In genomic region chr2:120233292-120233691, GRCh38 we compare ENCODE assay signal across 12 cellular contexts. TPM values are rescaled to one million over a fixed set of nuclear protein-coding genes. Genes with fewer than 3 reads are reported as not detected.
DNase-seq lines count a peak whose midpoint lies in the region; ATAC-seq, FAIRE-seq and TF ChIP-seq lines count a peak whose summit lies in the region.
"Had no signal": no experiment of that assay in that cellular context is flagged by ENCODE, and none has a peak within 500 bp of the region (broad histone marks: within the 10 kb centered on the region; RNA-seq: fewer than 3 reads in every experiment).

No MANE protein-coding gene starts in this region.

- peak overlapping the region; percentile 99 for H3K4me3 ChIP-seq in CD4-positive, CD25-positive, alpha-beta regulatory T cell (ENCODE audit: low read depth, low read length)
- no peak overlapping the region for H3K4me3 ChIP-seq in mucosa of descending colon

- no peaks in the 10 kb centered on the region for H3K9me3 ChIP-seq in CD4-positive, CD25-positive, alpha-beta regulatory T cell (ENCODE audit: control insufficient read depth in 2 of 2, low read length in 2 of 2)
- no peaks in the 10 kb centered on the region for H3K9me3 ChIP-seq in mucosa of descending colon

- no peak for TF ChIP-seq POLR2A in GM12891 (IDR thresholded peaks at IDR 0.05; ENCODE audit: low read depth, low read length)

- H3K9me3 Mint-ChIP-seq in CD4-positive, CD25-positive, alpha-beta regulatory T cell: peaks cover 0 to 2% (median 0%) of the 10 kb centered on the region in 7 donors
- H3K9me3 Mint-ChIP-seq in activated naive CD4-positive, alpha-beta T cell treated with anti-CD3 and anti-CD28 coated beads, Interleukin-2, amount 50 U/mL, for 72 hours: no peaks in the 10 kb centered on the region
- no peaks in the 10 kb centered on the region for H3K9me3 Mint-ChIP-seq in natural killer cell

- intact Hi-C loops in natural killer cell (cut with micrococcal nuclease): no loop called here
- intact Hi-C loops in mucosa of descending colon (cut with DNase I, micrococcal nuclease): no loop called here

- peaks cover 12% of the 10 kb centered on the region for H3K27me3 Mint-ChIP-seq in CD4-positive, CD25-positive, alpha-beta regulatory T cell
- peaks cover 0 to 4% of the 10 kb centered on the region in 2 donors for H3K27me3 Mint-ChIP-seq in natural killer cell (ENCODE audit: low read depth in 2 of 2)

- peak; percentile 58 for FAIRE-seq in GM12891 (lab: Jason Lieb, UNC)

- no peak for DNase-seq in CD4-positive, CD25-positive, alpha-beta regulatory T cell
- DNase-seq in GM12891 (ENCODE audit: insufficient read length, low spot score) (no peak), natural killer cell (no peak), mucosa of descending colon (no peak), GM10266 (ENCODE audit: extremely low spot score) (no peak), amniotic stem cell (lab: John Stamatoyannopoulos, UW) (no peak)
- DNase-seq in activated naive CD4-positive, alpha-beta T cell treated with anti-CD3 and anti-CD28 coated beads, Interleukin-2, amount 50 U/mL, for 72 hours (ENCODE audit: low spot score in 2 of 2): no peak
- DNase-seq: Karpas-422, NCI-H146, NCI-H345, SHP77 had no signal

- peak overlapping the region; percentile 95 to 98 (median 96) for H3K27ac Mint-ChIP-seq in CD4-positive, CD25-positive, alpha-beta regulatory T cell
- peak overlapping the region; percentile 99 for H3K27ac Mint-ChIP-seq in activated naive CD4-positive, alpha-beta T cell treated with anti-CD3 and anti-CD28 coated beads, Interleukin-2, amount 50 U/mL, for 72 hours
- H3K27ac Mint-ChIP-seq in natural killer cell: peak overlapping the region; percentile 94 to 96

- peaks cover 18 to 51% (median 36%) of the 10 kb centered on the region in 4 donors for H3K4me1 Mint-ChIP-seq in CD4-positive, CD25-positive, alpha-beta regulatory T cell
- peaks cover 26 to 37% of the 10 kb centered on the region in 2 donors for H3K4me1 Mint-ChIP-seq in natural killer cell

- peak overlapping the region; percentile 83 for H3K27ac ChIP-seq in CD4-positive, CD25-positive, alpha-beta regulatory T cell (ENCODE audit: insufficient read depth, low read length, poor library complexity, severe bottlenecking)

- ATAC-seq in CD4-positive, CD25-positive, alpha-beta regulatory T cell (ENCODE audit: low read depth in 2 of 2): no peak
- ATAC-seq in activated naive CD4-positive, alpha-beta T cell treated with anti-CD3 and anti-CD28 coated beads, Interleukin-2, amount 50 U/mL, for 72 hours: no peak
- ATAC-seq in natural killer cell: no peak
- no peak for ATAC-seq in HG02763 (IDR thresholded peaks at IDR 0.05; ENCODE audit: unreplicated experiment)
- no peak for ATAC-seq in mucosa of descending colon

- H3K27me3 ChIP-seq in CD4-positive, CD25-positive, alpha-beta regulatory T cell (ENCODE audit: control insufficient read depth, insufficient read depth, low read length): no peaks in the 10 kb centered on the region

- peak overlapping the region; percentile 94 to 98 (median 96) for H3K4me3 Mint-ChIP-seq in CD4-positive, CD25-positive, alpha-beta regulatory T cell
- H3K4me3 Mint-ChIP-seq in natural killer cell: peak overlapping the region; percentile 90

- H3K36me3 Mint-ChIP-seq in CD4-positive, CD25-positive, alpha-beta regulatory T cell: no peaks in the 10 kb centered on the region
- peaks cover 0 to 29% of the 10 kb centered on the region in 2 donors for H3K36me3 Mint-ChIP-seq in activated naive CD4-positive, alpha-beta T cell treated with anti-CD3 and anti-CD28 coated beads, Interleukin-2, amount 50 U/mL, for 72 hours
- no peaks in the 10 kb centered on the region for H3K36me3 Mint-ChIP-seq in natural killer cell

- no peaks in the 10 kb centered on the region for H3K36me3 ChIP-seq in CD4-positive, CD25-positive, alpha-beta regulatory T cell (ENCODE audit: control insufficient read depth, insufficient read depth, low read length)
- H3K36me3 ChIP-seq in mucosa of descending colon (ENCODE audit: low read depth): no peaks in the 10 kb centered on the region

- peaks cover 38% of the 10 kb centered on the region for H3K4me1 ChIP-seq in CD4-positive, CD25-positive, alpha-beta regulatory T cell (ENCODE audit: control insufficient read depth, insufficient read depth, low read length, poor library complexity, severe bottlenecking)
- H3K4me1 ChIP-seq in mucosa of descending colon (ENCODE audit: low read depth): peaks cover 38% of the 10 kb centered on the region

- no peak for TF ChIP-seq CTCF in natural killer cell (IDR thresholded peaks at IDR 0.05)
- no peak for TF ChIP-seq CTCF in mucosa of descending colon (IDR thresholded peaks at IDR 0.05)
- TF ChIP-seq CTCF in GM10266 (IDR thresholded peaks at IDR 0.05; ENCODE audit: control insufficient read depth, insufficient read depth, low read depth, missing control alignments): no peak

TF ChIP-seq in GM12891, 5 proteins besides CTCF, POLR2A, EP300 and RAD21:
- no peak for TF ChIP-seq TAF1 (IDR thresholded peaks at IDR 0.05; ENCODE audit: low read depth, low read length)
- no peak for TF ChIP-seq POU2F2 (IDR thresholded peaks at IDR 0.05; ENCODE audit: low read depth, low read length)
- no peak for TF ChIP-seq POLR2AphosphoS5 (IDR thresholded peaks at IDR 0.05; ENCODE audit: low read depth, low read length)
- no peak for TF ChIP-seq PAX5 (IDR thresholded peaks at IDR 0.05; ENCODE audit: insufficient read depth, low read length, severe bottlenecking)
- no peak for TF ChIP-seq SPI1 (IDR thresholded peaks at IDR 0.05; ENCODE audit: low read depth, low read length)

RNA-seq across cellular contexts. Expression of gene TMEM185B, which starts 10.1 kb away (rescaled TPM):
- total RNA-seq in CD4-positive, CD25-positive, alpha-beta regulatory T cell: 23.3 TPM
- polyA plus RNA-seq in CD4-positive, CD25-positive, alpha-beta regulatory T cell: 10 to 100 TPM; 15.6 to 19.4 (median 17.3) TPM
- polyA plus RNA-seq in GM12891 (2012; ENCODE audit: low read depth, missing spikeins): 6.5 TPM
- total RNA-seq in activated naive CD4-positive, alpha-beta T cell treated with anti-CD3 and anti-CD28 coated beads, Interleukin-2, amount 50 U/mL, for 72 hours: 10 to 100 TPM; 11.9 to 22.5 TPM
- total RNA-seq in natural killer cell: 10 to 100 TPM; 19.9 to 25.2 (median 19.9) TPM
- total RNA-seq in mucosa of descending colon: 10 to 100 TPM; 13.6 to 19.0 (median 14.2) TPM

RNA-seq across cellular contexts. Expression of gene RALB, which starts 19.4 kb away (rescaled TPM):
- total RNA-seq in CD4-positive, CD25-positive, alpha-beta regulatory T cell: 21.8 TPM
- polyA plus RNA-seq in CD4-positive, CD25-positive, alpha-beta regulatory T cell: 10 to 100 TPM; 25.7 to 42.5 (median 29.6) TPM
- polyA plus RNA-seq in GM12891 (2012; ENCODE audit: low read depth, missing spikeins): 48.0 TPM
- total RNA-seq in activated naive CD4-positive, alpha-beta T cell treated with anti-CD3 and anti-CD28 coated beads, Interleukin-2, amount 50 U/mL, for 72 hours: 10 to 100 TPM; 25.9 to 66.7 TPM
- total RNA-seq in natural killer cell (10 to 100 TPM; 21.0 to 25.9 (median 25.4) TPM), mucosa of descending colon (10 to 100 TPM; 75.1 to 83.8 (median 80.8) TPM)
